ENCODE assay signal across 15 cellular contexts in genomic region chr19:2723747-2724146, GRCh38. TPM values are rescaled to one million over a fixed set of nuclear protein-coding genes. Genes with fewer than 3 reads are reported as not detected.
DNase-seq lines count a peak whose midpoint lies in the region; TF ChIP-seq lines count a peak whose summit lies in the region.
"Had no signal": no experiment of that assay in that cellular context is flagged by ENCODE, and none has a peak within 500 bp of the region (broad histone marks: within the 10 kb centered on the region; RNA-seq: fewer than 3 reads in every experiment).

No MANE protein-coding gene starts in this region.

- H3K27me3 ChIP-seq in BLaER1, result peaks cover 5% of the 10 kb centered on the region; the same call in 1 of the 2 replicates
- H3K27me3 ChIP-seq in osteoblast (ENCODE audit: insufficient read depth, low read length), result peaks cover 17% of the 10 kb centered on the region

- H3K4me2 ChIP-seq in BLaER1 (peak overlapping the region; percentile 96), osteoblast (ENCODE audit: insufficient read depth, low read length) (peak overlapping the region; percentile 30)

- DNase-seq in osteoblast (ENCODE audit: insufficient read length, low spot score, missing footprints) (no peak), GM10266 (ENCODE audit: extremely low spot score) (no peak), NCI-H1694 treated with DMSO at 0.1 percent for 48 hours (lab: John Stamatoyannopoulos, UW) (no peak), NCI-H2171 treated with DMSO at 0.1 percent for 48 hours (lab: John Stamatoyannopoulos, UW) (no peak)
- DNase-seq: activated naive CD8-positive, alpha-beta T cell treated with anti-CD3 and anti-CD28 coated beads, Interleukin-2, amount 50 U/mL, for 24 hours; CD8-positive, alpha-beta memory T cell; effector CD8-positive, alpha-beta T cell; NCI-H1048; NCI-H524 treated with DMSO at 0.1 percent for 48 hours; stimulated activated CD4-positive, alpha-beta T cell treated with anti-CD3 and anti-CD28 coated beads, Interleukin-1b, Interleukin-23, amount 100 ng/mL, for 48 hours had no signal

- H3K79me2 ChIP-seq in osteoblast (ENCODE audit: insufficient read depth, low read length), result no peaks in the 10 kb centered on the region

- H3K27ac ChIP-seq in BLaER1 (0 out of 2 replicates have a peak overlapping the region, but pooled peaks have one; percentile 41), angular gyrus (ENCODE audit: low read depth, low read length) (peak overlapping the region; percentile 46), osteoblast (ENCODE audit: low read depth, low read length) (peak overlapping the region; percentile 69)
- H3K27ac ChIP-seq: cardiac muscle cell, SJCRH30 had no signal

- H3K9ac ChIP-seq in BLaER1, result no peak overlapping the region

- peak overlapping the region; percentile 79 for H2AFZ ChIP-seq in osteoblast (ENCODE audit: low read length)

- no peak overlapping the region for H3K4me3 ChIP-seq in BLaER1
- no peak overlapping the region for H3K4me3 ChIP-seq in osteoblast (ENCODE audit: insufficient read depth, low read length)
- H3K4me3 ChIP-seq: cardiac muscle cell, HAP-1 had no signal

- H4K20me1 ChIP-seq in BLaER1, result peaks cover 35% of the 10 kb centered on the region
- H4K20me1 ChIP-seq in osteoblast (ENCODE audit: insufficient read depth, low read length), result no peaks in the 10 kb centered on the region

- TF ChIP-seq CTCF in osteoblast (IDR thresholded peaks at IDR 0.05; ENCODE audit: extremely low read depth, low read depth, low read length) (no peak), GM10266 (IDR thresholded peaks at IDR 0.05; ENCODE audit: control insufficient read depth, insufficient read depth, low read depth, missing control alignments) (no peak)

- H3K36me3 ChIP-seq in BLaER1 (no peaks in the 10 kb centered on the region), osteoblast (ENCODE audit: insufficient read depth, low read length) (no peaks in the 10 kb centered on the region)
- H3K36me3 ChIP-seq: cardiac muscle cell, HAP-1, SJCRH30 had no signal

- no peaks in the 10 kb centered on the region for H3K9me3 ChIP-seq in BLaER1
- H3K9me3 ChIP-seq in osteoblast (ENCODE audit: low read depth, low read length), result no peaks in the 10 kb centered on the region
- H3K9me3 ChIP-seq: HAP-1, SJCRH30 had no signal

- peaks cover 88% of the 10 kb centered on the region for H3K4me1 ChIP-seq in BLaER1
- peaks cover 18% of the 10 kb centered on the region for H3K4me1 ChIP-seq in osteoblast (ENCODE audit: insufficient read depth, low read length)
- H3K4me1 ChIP-seq: HAP-1, SJCRH30 had no signal

RNA-seq across cellular contexts. Expression of gene DIRAS1, which starts 2.6 kb away (rescaled TPM):
- total RNA-seq in osteoblast, result 12.4 and 14.8 TPM in 2 replicates
- total RNA-seq: SJCRH30 had no signal

RNA-seq across cellular contexts. Expression of gene SLC39A3, which starts 16.1 kb away (rescaled TPM):
- total RNA-seq in osteoblast, result 33.0 and 33.7 TPM in 2 replicates

RNA-seq across cellular contexts. Expression of gene GNG7, which starts 21.3 kb away (rescaled TPM):
- 0.29 and 0.72 TPM in 2 replicates for total RNA-seq in osteoblast
- total RNA-seq: SJCRH30 had no signal

RNA-seq across cellular contexts. Expression of gene SGTA, which starts 59.3 kb away (rescaled TPM):
- total RNA-seq in osteoblast, result 35.9 and 38.7 TPM in 2 replicates
